Comparison of ENCODE assay signal across 17 cellular contexts in the genomic region with DNA sequence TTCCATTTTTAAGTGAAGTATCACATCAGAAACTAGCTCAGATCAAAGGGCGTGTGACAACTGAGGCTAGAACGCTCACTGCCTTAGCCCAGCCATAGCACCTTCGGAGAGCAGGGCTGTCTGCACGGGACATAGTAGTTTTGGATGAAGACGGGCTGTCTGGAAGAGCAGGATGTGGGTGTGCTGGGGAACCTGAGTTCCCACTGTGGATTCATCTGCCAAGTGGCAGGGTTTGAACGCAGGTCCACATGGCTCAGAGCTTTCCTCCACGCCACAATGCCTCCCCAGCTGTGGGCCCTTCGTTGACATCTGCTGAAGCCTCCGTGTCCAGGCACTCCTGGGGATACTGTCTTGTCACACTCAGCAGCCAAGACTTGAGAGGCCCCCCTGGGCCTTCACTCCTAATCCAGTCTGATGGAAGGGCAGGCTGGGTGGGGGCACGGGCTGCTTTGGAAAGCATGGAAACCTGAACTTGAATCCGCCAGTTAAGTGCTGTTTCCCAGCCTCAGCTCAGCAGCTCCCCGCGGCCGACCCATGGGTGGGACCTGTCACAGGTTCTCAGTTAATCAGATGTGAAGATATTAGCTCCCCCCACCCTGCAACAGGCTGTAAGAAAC.
DNase-seq lines count a peak whose midpoint lies in the region; ATAC-seq, FAIRE-seq and TF ChIP-seq lines count a peak whose summit lies in the region.
"Had no signal": no experiment of that assay in that cellular context is flagged by ENCODE, and none has a peak within 500 bp of the region (broad histone marks: within the 10 kb centered on the region; RNA-seq: fewer than 3 reads in every experiment).

No MANE protein-coding gene starts in this region.

- no peaks in the 10 kb centered on the region for H3K36me3 Mint-ChIP-seq in activated T-helper 17 cell treated with anti-CD3 and anti-CD28 coated beads, Interleukin-2, amount 50 U/mL, for 72 hours (ENCODE audit: low read depth)

- DNase-seq in RWPE1 (ENCODE audit: low spot score) (no peak), kidney (peak; percentile 66), NCI-H446 (lab: John Stamatoyannopoulos, UW) (no peak), HuH-7 (ENCODE audit: low spot score) (no peak), DMS53 (lab: John Stamatoyannopoulos, UW) (no peak)
- DNase-seq: activated CD4-positive, alpha-beta memory T cell treated with anti-CD3 and anti-CD28 coated beads, Interleukin-2, amount 10 ng/mL, durations not matched to agents 7 days and 5 days; EL; foreskin fibroblast; IMR-90; NCI-H1436 had no signal

- H3K27me3 Mint-ChIP-seq in activated T-helper 17 cell treated with anti-CD3 and anti-CD28 coated beads, Interleukin-2, amount 50 U/mL, for 72 hours: no peaks in the 10 kb centered on the region
- H3K27me3 Mint-ChIP-seq: activated CD4-positive, alpha-beta memory T cell treated with anti-CD3 and anti-CD28 coated beads, Interleukin-2, amount 10 ng/mL, durations not matched to agents 7 days and 5 days; B cell had no signal

- H3K27ac ChIP-seq in 22Rv1 (peak overlapping the region; percentile 25; the same call in 1 of the 2 replicates), RWPE1 (peak overlapping the region; percentile 98), kidney (ENCODE audit: low read depth in 2 of 2, low read length in 2 of 2) (peak overlapping the region in 1 of 2 donors; percentile 56), rectal smooth muscle tissue (ENCODE audit: low read depth, low read length) (peak overlapping the region; percentile 80)

- H3K9me3 ChIP-seq in kidney (ENCODE audit: control insufficient read depth in 1 of 2, low read length in 2 of 2): no peaks in the 10 kb centered on the region

- no peaks in the 10 kb centered on the region for H3K4me1 Mint-ChIP-seq in activated T-helper 17 cell treated with anti-CD3 and anti-CD28 coated beads, Interleukin-2, amount 50 U/mL, for 72 hours
- H3K4me1 Mint-ChIP-seq: B cell had no signal

- H3K27me3 ChIP-seq in rectal smooth muscle tissue (ENCODE audit: control insufficient read depth, insufficient read depth, low read length): no peaks in the 10 kb centered on the region

- H3K27ac Mint-ChIP-seq in activated T-helper 17 cell treated with anti-CD3 and anti-CD28 coated beads, Interleukin-2, amount 50 U/mL, for 72 hours: no peak overlapping the region
- H3K27ac Mint-ChIP-seq: activated CD4-positive, alpha-beta memory T cell treated with anti-CD3 and anti-CD28 coated beads, Interleukin-2, amount 10 ng/mL, durations not matched to agents 7 days and 5 days; B cell had no signal

- H3K4me1 ChIP-seq in kidney (ENCODE audit: control insufficient read depth in 1 of 2, insufficient read depth in 1 of 2, low read depth in 1 of 2, low read length in 2 of 2) (peaks cover 35 to 43% of the 10 kb centered on the region in 2 donors), rectal smooth muscle tissue (ENCODE audit: control insufficient read depth, insufficient read depth, low read length) (peaks cover 53% of the 10 kb centered on the region)

- TF ChIP-seq CTCF in 22Rv1 (IDR thresholded peaks at IDR 0.05) (no peak), RWPE1 (conservative IDR thresholded peaks at IDR 0.05; ENCODE audit: low read depth) (no peak), kidney (IDR thresholded peaks at IDR 0.05; ENCODE audit: borderline replicate concordance, extremely low read depth, insufficient read depth) (no peak)

- CTCF ChIA-PET in RWPE1 (lab: Yijun Ruan, JAX): interaction anchor here (0.5 to 0.8 kb wide), 4 partner anchors 16 to 562 kb away, joined by 3 to 4 read pairs (median 4); no protein-coding TSS in a partner anchor

- no peaks in the 10 kb centered on the region for H3K9me3 Mint-ChIP-seq in activated T-helper 17 cell treated with anti-CD3 and anti-CD28 coated beads, Interleukin-2, amount 50 U/mL, for 72 hours
- H3K9me3 Mint-ChIP-seq: activated CD4-positive, alpha-beta memory T cell treated with anti-CD3 and anti-CD28 coated beads, Interleukin-2, amount 10 ng/mL, durations not matched to agents 7 days and 5 days had no signal

- POLR2A ChIA-PET in RWPE1 (lab: Yijun Ruan, JAX; ENCODE audit: low non-redundant PET): no interaction called here

- H3K4me3 Mint-ChIP-seq in activated T-helper 17 cell treated with anti-CD3 and anti-CD28 coated beads, Interleukin-2, amount 50 U/mL, for 72 hours: no peak overlapping the region
- H3K4me3 Mint-ChIP-seq: activated CD4-positive, alpha-beta memory T cell treated with anti-CD3 and anti-CD28 coated beads, Interleukin-2, amount 10 ng/mL, durations not matched to agents 7 days and 5 days; B cell had no signal

- no peak overlapping the region for H3K4me3 ChIP-seq in kidney (ENCODE audit: low read length in 2 of 2)
- H3K4me3 ChIP-seq in rectal smooth muscle tissue (ENCODE audit: low read length): no peak overlapping the region

- no peak for FAIRE-seq in kidney (lab: Jason Lieb, UNC)
- FAIRE-seq: colon, urothelium cell line had no signal

- H3K9ac ChIP-seq in kidney (ENCODE audit: low read length in 2 of 2) (no peak overlapping the region), rectal smooth muscle tissue (ENCODE audit: low read length) (no peak overlapping the region)

- H3K36me3 ChIP-seq in kidney (ENCODE audit: control insufficient read depth in 1 of 2, insufficient read depth in 2 of 2, low read length in 2 of 2): peaks cover 10 to 17% of the 10 kb centered on the region in 2 donors
- H3K36me3 ChIP-seq in rectal smooth muscle tissue (ENCODE audit: control insufficient read depth, insufficient read depth, low read length): peaks cover 23% of the 10 kb centered on the region

- ATAC-seq in activated T-helper 17 cell treated with anti-CD3 and anti-CD28 coated beads, Interleukin-2, amount 50 U/mL, for 72 hours (replicated peaks): no peak
- ATAC-seq: HCT116 had no signal

- intact Hi-C loops in kidney (cut with DNase I): no loop called here
